Comparison of ENCODE assay signal across 2 cellular contexts in genomic region chrX:113929004-113929403, GRCh38.
TF ChIP-seq lines count a peak whose summit lies in the region.

No MANE protein-coding gene starts in this region.

TF ChIP-seq in IMR-90, 13 proteins besides CTCF, POLR2A, EP300 and RAD21 (continued from another document):
- TF ChIP-seq USF2 (IDR thresholded peaks at IDR 0.05; ENCODE audit: low read depth, low read length) (no peak), CEBPB (IDR thresholded peaks at IDR 0.05; ENCODE audit: low read depth, low read length) (no peak), FOS (IDR thresholded peaks at IDR 0.05; ENCODE audit: low read depth, low read length) (no peak), RCOR1 (IDR thresholded peaks at IDR 0.05; ENCODE audit: insufficient replicate concordance, low read length) (no peak), RFX5 (IDR thresholded peaks at IDR 0.05; ENCODE audit: low read depth, low read length) (no peak), NFE2L2 (IDR thresholded peaks at IDR 0.05; ENCODE audit: low read depth, low read length) (no peak), MAFK (IDR thresholded peaks at IDR 0.05; ENCODE audit: low read depth, low read length) (no peak), MAZ (IDR thresholded peaks at IDR 0.05; ENCODE audit: borderline replicate concordance, low read depth, low read length) (no peak), BHLHE40 (IDR thresholded peaks at IDR 0.05; ENCODE audit: low read depth, low read length) (no peak), MXI1 (IDR thresholded peaks at IDR 0.05; ENCODE audit: borderline replicate concordance, low read depth, low read length) (no peak)

TF ChIP-seq in SK-N-SH treated with all-trans-retinoic acid at 6 μM for 48 hours, 23 proteins besides CTCF, POLR2A, EP300 and RAD21 (continued from another document):
- TF ChIP-seq CSRNP3 (CRISPR knock-in tag; IDR thresholded peaks at IDR 0.05) (no peak), ESRRG (CRISPR knock-in tag; IDR thresholded peaks at IDR 0.05) (no peak), TOX (CRISPR knock-in tag; IDR thresholded peaks at IDR 0.05; ENCODE audit: borderline replicate concordance) (no peak), ISL1 (CRISPR knock-in tag; IDR thresholded peaks at IDR 0.05) (no peak), RARB (CRISPR knock-in tag; IDR thresholded peaks at IDR 0.05) (no peak), PATZ1 (CRISPR knock-in tag; IDR thresholded peaks at IDR 0.05; ENCODE audit: borderline replicate concordance) (no peak), CSDC2 (CRISPR knock-in tag; IDR thresholded peaks at IDR 0.05) (no peak), ARNTL (CRISPR knock-in tag; IDR thresholded peaks at IDR 0.05; ENCODE audit: borderline replicate concordance, low read depth) (no peak), GLIS3 (CRISPR knock-in tag; IDR thresholded peaks at IDR 0.05) (no peak), OSR1 (CRISPR knock-in tag; IDR thresholded peaks at IDR 0.05) (no peak), ZNF8 (CRISPR knock-in tag; IDR thresholded peaks at IDR 0.05) (no peak), PPARA (CRISPR knock-in tag; IDR thresholded peaks at IDR 0.05; ENCODE audit: borderline replicate concordance) (no peak), ZNF70 (CRISPR knock-in tag; IDR thresholded peaks at IDR 0.05) (no peak), TSHZ2 (CRISPR knock-in tag; IDR thresholded peaks at IDR 0.05) (no peak), POU6F1 (CRISPR knock-in tag; IDR thresholded peaks at IDR 0.05; ENCODE audit: borderline replicate concordance, low read depth) (no peak)
